ENCODE assay signal across 8 cellular contexts in the genomic region with DNA sequence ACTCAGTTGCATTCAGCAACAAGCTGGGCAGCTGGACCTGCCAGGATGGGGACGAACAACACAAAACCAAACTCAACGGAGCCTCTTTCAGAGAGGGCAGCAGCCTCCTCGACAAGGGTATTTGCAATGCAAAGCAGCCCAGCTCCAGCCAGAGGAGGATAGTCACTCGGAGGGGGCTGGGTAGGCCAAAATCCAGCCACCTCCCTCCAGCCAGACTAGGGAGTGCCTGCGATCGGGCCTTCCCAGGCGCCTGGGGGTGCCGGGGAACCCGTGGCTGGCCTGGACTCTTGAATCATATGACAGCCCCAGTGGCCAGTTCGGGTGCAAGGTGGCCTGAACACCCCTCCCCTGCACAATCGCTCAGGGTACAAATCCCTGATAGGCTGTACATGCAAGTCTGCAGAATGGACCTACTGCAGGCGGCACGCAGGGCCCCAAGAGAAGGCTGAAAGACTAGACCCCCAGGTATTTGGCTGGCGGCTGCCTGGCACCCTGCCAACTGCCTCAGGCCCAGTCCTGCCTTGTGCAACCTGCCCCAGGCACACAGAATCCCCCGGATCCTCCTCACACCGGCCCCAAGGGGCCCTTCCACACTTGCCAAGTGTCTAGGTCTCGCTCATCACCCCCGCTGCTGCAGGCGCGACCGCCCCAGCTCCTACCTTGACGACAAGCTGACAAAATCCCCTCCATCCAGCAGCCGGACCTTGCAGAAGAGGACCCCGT. TPM values are rescaled to one million over a fixed set of nuclear protein-coding genes. Genes with fewer than 3 reads are reported as not detected.
DNase-seq lines count a peak whose midpoint lies in the region; ATAC-seq, FAIRE-seq and TF ChIP-seq lines count a peak whose summit lies in the region.

No MANE protein-coding gene starts in this region.

- H3K9me3 ChIP-seq in NT2/D1 (ENCODE audit: insufficient read depth, low read length) (no peaks in the 10 kb centered on the region), mammary epithelial cell (replicated peaks; ENCODE audit: insufficient read depth, low read length) (no peaks in the 10 kb centered on the region), keratinocyte (ENCODE audit: control insufficient read depth, low read depth, low read length) (no peaks in the 10 kb centered on the region)

- no peak for DNase-seq in NT2/D1 (ENCODE audit: low read depth, low spot score)
- DNase-seq in mammary epithelial cell: peak; percentile 55
- DNase-seq in keratinocyte (ENCODE audit: low read depth, low spot score): no peak
- DNase-seq in iPS-NIHi11 (ENCODE audit: low spot score): no peak

- dilution Hi-C loops in mammary epithelial cell (cut with HindIII; ENCODE audit: low sequenced_read_pairs): loop anchor here (5.0 to 10.0 kb wide), 3 partner anchors 42 to 98 kb away; partner anchors contain the start of gene DPM2
- dilution Hi-C loops in keratinocyte (cut with MboI; ENCODE audit: extremely low pct_ligation_motif_present, low sequenced_read_pairs): no loop called here

- peak; percentile 22 for ATAC-seq in GM19023 (IDR thresholded peaks at IDR 0.05; ENCODE audit: unreplicated experiment)
- ATAC-seq in HG03521 (IDR thresholded peaks at IDR 0.05; ENCODE audit: unreplicated experiment): no peak

- H3K4me3 ChIP-seq in NT2/D1 (ENCODE audit: insufficient read length, low read depth): peak overlapping the region; percentile 75
- peak overlapping the region; percentile 59 to 84 (median 78) for H3K4me3 ChIP-seq in mammary epithelial cell (replicated peaks in 1 of 3; ENCODE audit: insufficient read depth in 1 of 3, low read depth in 2 of 3, low read length in 3 of 3)
- peak overlapping the region; percentile 64 to 90 (median 77) for H3K4me3 ChIP-seq in keratinocyte (ENCODE audit: control insufficient read depth in 2 of 3, extremely low read depth in 1 of 3, insufficient read depth in 2 of 3, low read depth in 1 of 3, low read length in 3 of 3)
- peak overlapping the region; percentile 48 to 90 (median 75) for H3K4me3 ChIP-seq in skin epidermis

- H3K9me1 ChIP-seq in keratinocyte (ENCODE audit: control insufficient read depth, extremely low read depth, insufficient read depth, low read length): no peaks in the 10 kb centered on the region

- WGBS in mammary epithelial cell (ENCODE audit: low coverage, missing lambda C conversion rate): 7% methylated on average over 9 of the region's 24 CpGs

- no TSS peak for BruUV-seq in mammary epithelial cell (replicated peaks; lab: Mats Ljungman, UMichigan)

- no peak for FAIRE-seq in keratinocyte (lab: Jason Lieb, UNC)

- H3K36me3 ChIP-seq in NT2/D1 (ENCODE audit: insufficient read depth, insufficient read length, low read length) (peaks cover 18% of the 10 kb centered on the region), mammary epithelial cell (ENCODE audit: insufficient read depth, low read length) (no peaks in the 10 kb centered on the region), keratinocyte (ENCODE audit: control insufficient read depth in 2 of 2, extremely low read depth in 1 of 2, insufficient read depth in 2 of 2, low read length in 2 of 2) (peaks cover 0 to 4% of the 10 kb centered on the region in 2 experiments)

- peak overlapping the region; percentile 99 for H3K4me2 ChIP-seq in mammary epithelial cell (ENCODE audit: insufficient read depth, low read depth, low read length)
- peak overlapping the region; percentile 94 for H3K4me2 ChIP-seq in keratinocyte (ENCODE audit: control insufficient read depth, extremely low read depth, insufficient read depth, low read depth, low read length)

- H3K9ac ChIP-seq in NT2/D1 (ENCODE audit: insufficient read length, low read depth): peak overlapping the region; percentile 93
- H3K9ac ChIP-seq in mammary epithelial cell (ENCODE audit: insufficient read depth, low read length): peak overlapping the region; percentile 65
- H3K9ac ChIP-seq in keratinocyte (ENCODE audit: control insufficient read depth, extremely low read depth, insufficient read depth, low read length): peak overlapping the region; percentile 69

- H2AFZ ChIP-seq in mammary epithelial cell (ENCODE audit: low read depth, low read length) (peak overlapping the region; percentile 99), keratinocyte (ENCODE audit: control insufficient read depth, low read length) (no peak overlapping the region)

- H3K4me1 ChIP-seq in NT2/D1 (ENCODE audit: insufficient read depth, insufficient read length) (peaks cover 33% of the 10 kb centered on the region), mammary epithelial cell (ENCODE audit: insufficient read depth, low read length) (peaks cover 35% of the 10 kb centered on the region), keratinocyte (ENCODE audit: control insufficient read depth, extremely low read depth, insufficient read depth, low read length) (peaks cover 25% of the 10 kb centered on the region)

- H3K27me3 ChIP-seq in NT2/D1 (ENCODE audit: insufficient read depth, insufficient read length) (no peaks in the 10 kb centered on the region), mammary epithelial cell (ENCODE audit: insufficient read depth, low read length) (no peaks in the 10 kb centered on the region), keratinocyte (ENCODE audit: control insufficient read depth, extremely low read depth, insufficient read depth, low read length) (no peaks in the 10 kb centered on the region)

- peak overlapping the region; percentile 80 for H3K27ac ChIP-seq in C4-2B
- no peak overlapping the region for H3K27ac ChIP-seq in mammary epithelial cell (ENCODE audit: insufficient read depth, low read depth, low read length)
- peak overlapping the region; percentile 17 for H3K27ac ChIP-seq in keratinocyte (ENCODE audit: control insufficient read depth, insufficient read depth, low read length)
- H3K27ac ChIP-seq in skin epidermis: peak overlapping the region; percentile 73 to 93 (median 86)

- CTCF ChIA-PET in mammary epithelial cell (lab: Charles Lee; ENCODE audit: low non-redundant PET): interaction anchor here (0.7 kb wide), 1 partner anchor 60 kb away, joined by 3 read pairs; no protein-coding TSS in a partner anchor

- in situ Hi-C loops in mammary epithelial cell (cut with MboI; ENCODE audit: low sequenced_read_pairs in 2 of 2): no loop called here

- H4K20me1 ChIP-seq in mammary epithelial cell (ENCODE audit: insufficient read depth, low read length) (no peaks in the 10 kb centered on the region), keratinocyte (ENCODE audit: control insufficient read depth, extremely low read depth, insufficient read depth, low read length) (no peaks in the 10 kb centered on the region)

- intact Hi-C loops in mammary epithelial cell (cut with micrococcal nuclease): loop anchor here (1.0 to 2.0 kb wide), 3 partner anchors 11 to 55 kb away; no protein-coding TSS in a partner anchor

- H3K79me2 ChIP-seq in mammary epithelial cell (ENCODE audit: insufficient read depth, low read length): peaks cover 58% of the 10 kb centered on the region
- H3K79me2 ChIP-seq in keratinocyte (ENCODE audit: control insufficient read depth, insufficient read depth, low read length): peaks cover 30% of the 10 kb centered on the region

- no peak for TF ChIP-seq CTCF in C4-2B (conservative IDR thresholded peaks at IDR 0.05)
- no peak for TF ChIP-seq CTCF in mammary epithelial cell (conservative IDR thresholded peaks at IDR 0.05 in 1 of 2, IDR thresholded peaks at IDR 0.05 in 1 of 2; ENCODE audit: extremely low read depth in 1 of 2, insufficient read depth in 1 of 2, low read depth in 1 of 2, low read length in 2 of 2)
- TF ChIP-seq CTCF in keratinocyte (optimal IDR thresholded peaks at IDR 0.05 in 1 of 3, IDR thresholded peaks at IDR 0.05 in 1 of 3, conservative IDR thresholded peaks at IDR 0.05 in 1 of 3; ENCODE audit: extremely low read depth in 1 of 3, insufficient read depth in 2 of 3, low read length in 3 of 3): no peak

RNA-seq across cellular contexts. Expression of gene EEIG1, which starts 1.3 kb away (rescaled TPM):
- total RNA-seq in mammary epithelial cell: 10 to 100 TPM; 23.0 to 29.3 TPM
- polyA plus RNA-seq in mammary epithelial cell (17.1 TPM), keratinocyte (3.7 to 8.6 TPM (median 7.0 TPM) in 3 replicates)
- polyA minus RNA-seq in mammary epithelial cell (11.3 TPM), keratinocyte (4.9 to 22.6 TPM (median 11.4 TPM) in 3 replicates)
- 7.3 TPM for polyA plus RNA-seq in keratinocyte (2011; ENCODE audit: low read depth)
- polyA plus RNA-seq in keratinocyte (2011; cell fraction: cytosol; rRNA removed): 6.1 and 15.3 TPM in 2 replicates
- polyA plus RNA-seq in keratinocyte (2011; cell fraction: nucleus; rRNA removed): 14.2 and 16.9 TPM in 2 replicates
- 11.2 and 32.3 TPM in 2 replicates for polyA plus RNA-seq in keratinocyte (2012; ENCODE audit: low replicate concordance)
- 5.0 TPM for polyA minus RNA-seq in keratinocyte (2011; cell fraction: cytosol; rRNA and poly(A)+ RNA removed)
- polyA minus RNA-seq in keratinocyte (2011; cell fraction: nucleus; rRNA and poly(A)+ RNA removed): 3.8 and 8.9 TPM in 2 replicates

RNA-seq across cellular contexts. Expression of gene DPM2, which starts 41.8 kb away (rescaled TPM):
- 10 to 100 TPM; 10.0 to 48.7 TPM for total RNA-seq in mammary epithelial cell
- polyA plus RNA-seq in mammary epithelial cell: 45.2 TPM
- polyA minus RNA-seq in mammary epithelial cell: 74.8 TPM
- 31.1 to 35.4 TPM (median 34.7 TPM) in 3 replicates for polyA plus RNA-seq in keratinocyte
- polyA plus RNA-seq in keratinocyte (2011; ENCODE audit: low read depth): 4.3 TPM
- polyA plus RNA-seq in keratinocyte (2011; cell fraction: cytosol; rRNA removed): 30.4 and 34.1 TPM in 2 replicates
- 31.3 and 35.3 TPM in 2 replicates for polyA plus RNA-seq in keratinocyte (2011; cell fraction: nucleus; rRNA removed)
- 30.8 and 33.4 TPM in 2 replicates for polyA plus RNA-seq in keratinocyte (2012; ENCODE audit: low replicate concordance)
- polyA minus RNA-seq in keratinocyte: 30.5 to 46.0 TPM (median 35.2 TPM) in 3 replicates
- 42.6 TPM for polyA minus RNA-seq in keratinocyte (2011; cell fraction: cytosol; rRNA and poly(A)+ RNA removed)
- polyA minus RNA-seq in keratinocyte (2011; cell fraction: nucleus; rRNA and poly(A)+ RNA removed): 9.5 and 11.2 TPM in 2 replicates

RNA-seq across cellular contexts. Expression of gene PIP5KL1, which starts 48.9 kb away (rescaled TPM):
- 10 to 100 TPM in 1 of 2 donors, 1 to 10 TPM in 1; 6.7 to 11.8 TPM for total RNA-seq in mammary epithelial cell
- polyA plus RNA-seq in mammary epithelial cell (4.4 TPM), keratinocyte (2.4 to 5.2 TPM (median 4.4 TPM) in 3 replicates)
- polyA minus RNA-seq in mammary epithelial cell (0.41 TPM), keratinocyte (0.76 to 2.2 TPM (median 0.83 TPM) in 3 replicates)
- polyA plus RNA-seq in keratinocyte (2011; ENCODE audit: low read depth): 2.0 TPM
- 1.1 and 2.7 TPM in 2 replicates for polyA plus RNA-seq in keratinocyte (2011; cell fraction: cytosol; rRNA removed)
- 9.0 and 9.9 TPM in 2 replicates for polyA plus RNA-seq in keratinocyte (2011; cell fraction: nucleus; rRNA removed)
- polyA plus RNA-seq in keratinocyte (2012; ENCODE audit: low replicate concordance): 3.0 and 4.5 TPM in 2 replicates
- 4.4 TPM for polyA minus RNA-seq in keratinocyte (2011; cell fraction: cytosol; rRNA and poly(A)+ RNA removed)
- polyA minus RNA-seq in keratinocyte (2011; cell fraction: nucleus; rRNA and poly(A)+ RNA removed): 3.0 and 3.1 TPM in 2 replicates
